Comparison of ENCODE assay signal across 19 cellular contexts in the genomic region with DNA sequence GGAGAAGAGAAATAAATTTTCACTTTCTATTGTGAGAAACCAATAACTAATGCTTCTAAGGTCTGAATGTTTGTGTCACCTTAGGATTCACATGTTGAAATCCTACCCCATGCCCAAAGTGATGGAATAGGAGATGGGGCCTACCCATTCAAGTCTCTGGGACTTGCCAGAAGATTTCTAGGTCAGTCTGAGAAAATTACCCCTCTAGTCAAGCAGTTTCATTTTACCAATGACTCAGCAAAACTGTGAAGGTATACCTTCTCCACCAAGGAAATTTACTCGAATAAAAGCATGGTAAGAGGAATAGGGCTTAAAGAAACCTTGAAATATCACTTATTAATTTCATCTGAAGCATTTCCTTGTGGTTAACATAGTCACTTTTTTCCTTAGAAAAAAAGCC. TPM values are rescaled to one million over a fixed set of nuclear protein-coding genes. Genes with fewer than 3 reads are reported as not detected.
A peak's percentile ranks its signal among the peaks of the same experiment; 100 is the strongest.
DNase-seq lines count a peak whose midpoint lies in the region; ATAC-seq, FAIRE-seq and TF ChIP-seq lines count a peak whose summit lies in the region.
"Had no signal": no experiment of that assay in that cellular context is flagged by ENCODE, and none has a peak within 500 bp of the region (broad histone marks: within the 10 kb centered on the region; RNA-seq: fewer than 3 reads in every experiment).

No MANE protein-coding gene starts in this region.

- no peaks in the 10 kb centered on the region for H4K20me1 ChIP-seq in endothelial cell of umbilical vein (replicated peaks; ENCODE audit: control insufficient read depth, extremely low read depth, insufficient read depth, low read length)

- no peak for FAIRE-seq in endothelial cell of umbilical vein (lab: Jason Lieb, UNC)
- FAIRE-seq: pancreas had no signal

- POLR2A ChIA-PET in endothelial cell of umbilical vein (lab: Charles Lee): no interaction called here

- no peak overlapping the region for H3K9ac ChIP-seq in endothelial cell of umbilical vein (replicated peaks; ENCODE audit: extremely low read depth, insufficient read depth, low read length)

- no peak overlapping the region for H3K4me3 ChIP-seq in endothelial cell of umbilical vein (replicated peaks in 1 of 3; ENCODE audit: insufficient read depth in 1 of 3, low read depth in 1 of 3, low read length in 3 of 3)
- H3K4me3 ChIP-seq: pancreas had no signal

- no peak for TF ChIP-seq POLR2A in endothelial cell of umbilical vein (IDR thresholded peaks at IDR 0.05; ENCODE audit: low read depth, low read length)

- H3K27ac ChIP-seq in endothelial cell of umbilical vein (ENCODE audit: insufficient read depth, low read depth, low read length): no peak overlapping the region
- H3K27ac ChIP-seq: pancreas, VCaP had no signal

- peak overlapping the region; percentile 24 for H2AFZ ChIP-seq in endothelial cell of umbilical vein (ENCODE audit: low read depth, low read length)

- H3K9me1 ChIP-seq in endothelial cell of umbilical vein (replicated peaks; ENCODE audit: control insufficient read depth, extremely low read depth, insufficient read depth, low read length): no peaks in the 10 kb centered on the region

- CTCF ChIA-PET in endothelial cell of umbilical vein (lab: Charles Lee): no interaction called here

- H3K4me1 ChIP-seq in endothelial cell of umbilical vein (ENCODE audit: control insufficient read depth, extremely low read depth, insufficient read depth, low read length): peaks cover 6% of the 10 kb centered on the region
- H3K4me1 ChIP-seq: pancreas had no signal

- no peaks in the 10 kb centered on the region for H3K79me2 ChIP-seq in endothelial cell of umbilical vein (ENCODE audit: control insufficient read depth, insufficient read depth, low read length)

- DNase-seq in endothelial cell of umbilical vein (ENCODE audit: low read depth, low spot score): no peak
- DNase-seq in effector CD8-positive, alpha-beta T cell (lab: John Stamatoyannopoulos, UW): no peak
- no peak for DNase-seq in NCI-H2029 treated with DMSO at 0.1 percent for 48 hours (lab: John Stamatoyannopoulos, UW)
- DNase-seq: activated CD4-positive, alpha-beta memory T cell treated with anti-CD3 and anti-CD28 coated beads, Interleukin-2, amount 10 ng/mL, durations not matched to agents 7 days and 5 days; amniotic stem cell; EL; endodermal cell; foreskin melanocyte; left ventricle myocardium superior; NCI-H1092 treated with DMSO at 0.1 percent for 48 hours; NK-92 treated with Interleukin-12 subunit alpha and Interleukin-12 subunit beta, amount 100 ng/mL, for 24 hours; pancreas; Right ventricle myocardium superior had no signal

- no TSS peak for BruUV-seq in endothelial cell of umbilical vein (replicated peaks; lab: Mats Ljungman, UMichigan)

- TF ChIP-seq CTCF in endothelial cell of umbilical vein (IDR thresholded peaks at IDR 0.05; ENCODE audit: extremely low read depth in 1 of 2, insufficient read depth in 1 of 2, low read depth in 1 of 2, low read length in 2 of 2): no peak

- dilution Hi-C loops in endothelial cell of umbilical vein (cut with MboI; ENCODE audit: extremely low pct_ligation_motif_present, low sequenced_read_pairs): no loop called here

- peak; percentile 74 for ATAC-seq in GM18511 (IDR thresholded peaks at IDR 0.05; ENCODE audit: unreplicated experiment)
- ATAC-seq in GM21723 (IDR thresholded peaks at IDR 0.05; ENCODE audit: unreplicated experiment): peak; percentile 67
- peak; percentile 57 for ATAC-seq in HG03457 (IDR thresholded peaks at IDR 0.05; ENCODE audit: unreplicated experiment)
- ATAC-seq in HG03135 (IDR thresholded peaks at IDR 0.05; ENCODE audit: unreplicated experiment): no peak
- ATAC-seq in GM21515 (IDR thresholded peaks at IDR 0.05; ENCODE audit: unreplicated experiment): no peak
- ATAC-seq: left ventricle myocardium superior, pancreas had no signal

- H3K36me3 ChIP-seq in endothelial cell of umbilical vein (ENCODE audit: control insufficient read depth in 2 of 2, extremely low read depth in 1 of 2, insufficient read depth in 2 of 2, low read length in 2 of 2): no peaks in the 10 kb centered on the region
- H3K36me3 ChIP-seq: pancreas had no signal

- no peaks in the 10 kb centered on the region for H3K9me3 ChIP-seq in endothelial cell of umbilical vein (replicated peaks; ENCODE audit: control insufficient read depth, insufficient read depth, low read length)
- H3K9me3 ChIP-seq: pancreas had no signal

- no peak overlapping the region for H3K4me2 ChIP-seq in endothelial cell of umbilical vein (ENCODE audit: insufficient read depth, low read length)

- intact Hi-C loops in endothelial cell of umbilical vein (cut with micrococcal nuclease): no loop called here

- H3K27me3 ChIP-seq in endothelial cell of umbilical vein (ENCODE audit: control insufficient read depth in 2 of 2, insufficient read depth in 2 of 2, low read length in 2 of 2): peaks cover 0 to 2% of the 10 kb centered on the region in 2 experiments
- H3K27me3 ChIP-seq: pancreas had no signal

TF ChIP-seq in endothelial cell of umbilical vein, 7 proteins besides CTCF, POLR2A, EP300 and RAD21:
- TF ChIP-seq, protein P1, sequence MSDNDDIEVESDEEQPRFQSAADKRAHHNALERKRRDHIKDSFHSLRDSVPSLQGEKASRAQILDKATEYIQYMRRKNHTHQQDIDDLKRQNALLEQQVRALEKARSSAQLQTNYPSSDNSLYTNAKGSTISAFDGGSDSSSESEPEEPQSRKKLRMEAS (IDR thresholded peaks at IDR 0.05; ENCODE audit: insufficient read depth, insufficient read length): no peak
- no peak for TF ChIP-seq FOS (IDR thresholded peaks at IDR 0.05; ENCODE audit: borderline replicate concordance, insufficient read depth, low read length)
- TF ChIP-seq GATA2 (IDR thresholded peaks at IDR 0.05; ENCODE audit: insufficient read depth, insufficient read length, low read depth, low read length): no peak
- TF ChIP-seq POLR2AphosphoS5 (IDR thresholded peaks at IDR 0.05; ENCODE audit: insufficient read depth, low read depth, low read length): no peak
- no peak for TF ChIP-seq JUN (IDR thresholded peaks at IDR 0.05; ENCODE audit: borderline replicate concordance, insufficient read depth, insufficient read length, low read depth)
- TF ChIP-seq MYC (IDR thresholded peaks at IDR 0.05; ENCODE audit: low read depth, low read length): no peak
- no peak for TF ChIP-seq EZH2 (IDR thresholded peaks at IDR 0.05; ENCODE audit: borderline replicate concordance, low read depth, low read length, severe bottlenecking)
TF ChIP-seq in endothelial cell of umbilical vein: peak in this region for 0.

RNA-seq across cellular contexts. Expression of a gene that starts 23.5 kb away (rescaled TPM):
- total RNA-seq in endothelial cell of umbilical vein: 69.6 and 72.0 TPM in 2 replicates
- 65.4 and 77.2 TPM in 2 replicates for polyA plus RNA-seq in endothelial cell of umbilical vein
- 72.1 and 74.3 TPM in 2 replicates for polyA plus RNA-seq in endothelial cell of umbilical vein (2011; cell fraction: cytosol; rRNA removed)
- polyA plus RNA-seq in endothelial cell of umbilical vein (2011; cell fraction: nucleus; rRNA removed): 69.3 and 83.3 TPM in 2 replicates
- polyA plus RNA-seq in endothelial cell of umbilical vein (2012): 63.6 and 76.1 TPM in 2 replicates
- polyA minus RNA-seq in endothelial cell of umbilical vein: 100 and 101 TPM in 2 replicates
- polyA minus RNA-seq in endothelial cell of umbilical vein (2011; cell fraction: cytosol; rRNA and poly(A)+ RNA removed): 13.7 TPM
- 46.2 and 54.0 TPM in 2 replicates for polyA minus RNA-seq in endothelial cell of umbilical vein (2011; cell fraction: nucleus; rRNA and poly(A)+ RNA removed)

Comparison
In these comparisons a context has a peak if more than half of its experiments do, and no peak if none do; other contexts are left out.
1. ATAC-seq: peak in GM18511 (single experiment), GM21723 (single experiment) and HG03457 (single experiment); none in HG03135 (single experiment) and GM21515 (single experiment).